13 cellular contexts compared by ENCODE assay signal in genomic region chr5:149135536-149136201, GRCh38. TPM values are rescaled to one million over a fixed set of nuclear protein-coding genes. Genes with fewer than 3 reads are reported as not detected.
DNase-seq lines count a peak whose midpoint lies in the region; ATAC-seq and TF ChIP-seq lines count a peak whose summit lies in the region.
"Had no signal": no experiment of that assay in that cellular context is flagged by ENCODE, and none has a peak within 500 bp of the region (broad histone marks: within the 10 kb centered on the region; RNA-seq: fewer than 3 reads in every experiment).

No MANE protein-coding gene starts in this region.

- H3K79me2 ChIP-seq in SK-N-SH (ENCODE audit: insufficient read depth), result no peaks in the 10 kb centered on the region

- no peak overlapping the region for H3K4me3 ChIP-seq in SK-N-SH (ENCODE audit: low read depth in 2 of 2, low read length in 1 of 2)
- H3K4me3 ChIP-seq: dorsolateral prefrontal cortex had no signal

- H3K9me2 ChIP-seq in SK-N-SH, result no peaks in the 10 kb centered on the region

- TF ChIP-seq EP300 in SK-N-SH (IDR thresholded peaks at IDR 0.05; ENCODE audit: borderline replicate concordance in 1 of 2, low read depth in 1 of 2, low read length in 1 of 2), result no peak

- H2AFZ ChIP-seq in SK-N-SH (ENCODE audit: low read depth), result no peak overlapping the region

- no peak for ATAC-seq in GM19351 (IDR thresholded peaks at IDR 0.05; ENCODE audit: unreplicated experiment)

- peaks cover 18% of the 10 kb centered on the region for H3F3A ChIP-seq in SK-N-SH (replicated peaks; ENCODE audit: insufficient read depth)

- WGBS in SK-N-SH (ENCODE audit: low lambda C conversion rate), result 63% methylated on average over 1 of the region's 1 CpG

- peak overlapping the region; percentile 92 for H3K27ac Mint-ChIP-seq in neural crest cell (ENCODE audit: unreplicated experiment)
- H3K27ac Mint-ChIP-seq: activated naive CD4-positive, alpha-beta T cell treated with anti-CD3 and anti-CD28 coated beads, Interleukin-2, amount 10 ng/mL, durations not matched to agents 7 days and 5 days; CD8-positive, alpha-beta memory T cell had no signal

- CTCF ChIA-PET in SK-N-SH (lab: Yijun Ruan, JAX), result interaction anchor here (1.0 to 1.6 kb wide), 5 partner anchors 101 to 405 kb away, joined by 3 to 5 read pairs (median 4); no protein-coding TSS in a partner anchor

- no peak overlapping the region for H3K4me3 Mint-ChIP-seq in neural crest cell
- H3K4me3 Mint-ChIP-seq: activated naive CD4-positive, alpha-beta T cell treated with anti-CD3 and anti-CD28 coated beads, Interleukin-2, amount 10 ng/mL, durations not matched to agents 7 days and 5 days; CD8-positive, alpha-beta memory T cell had no signal

- H3K4me1 ChIP-seq in SK-N-SH (ENCODE audit: control insufficient read depth in 1 of 2, insufficient read depth in 2 of 2, low read depth in 1 of 2, low read length in 1 of 2), result peaks cover 0 to 16% of the 10 kb centered on the region in 2 experiments; a peak in 2 of 4 replicates

- H3K36me3 ChIP-seq in SK-N-SH (replicated peaks in 1 of 2; ENCODE audit: control insufficient read depth in 1 of 2, insufficient read depth in 2 of 2, low read length in 1 of 2), result no peaks in the 10 kb centered on the region

- H3K27ac ChIP-seq in SK-N-SH (ENCODE audit: low read depth in 2 of 2, low read length in 1 of 2), result peak overlapping the region in 1 of 2 experiments; percentile 90; a peak in 2 of 4 replicates
- H3K27ac ChIP-seq: dorsolateral prefrontal cortex had no signal

- POLR2A ChIA-PET in SK-N-SH (lab: Yijun Ruan, JAX), result no interaction called here

- no peaks in the 10 kb centered on the region for H3K36me3 Mint-ChIP-seq in neural crest cell (ENCODE audit: low read depth)
- H3K36me3 Mint-ChIP-seq: activated naive CD4-positive, alpha-beta T cell treated with anti-CD3 and anti-CD28 coated beads, Interleukin-2, amount 10 ng/mL, durations not matched to agents 7 days and 5 days; CD8-positive, alpha-beta memory T cell had no signal

- peaks cover 18% of the 10 kb centered on the region for H3K4me1 Mint-ChIP-seq in neural crest cell
- H3K4me1 Mint-ChIP-seq: activated naive CD4-positive, alpha-beta T cell treated with anti-CD3 and anti-CD28 coated beads, Interleukin-2, amount 10 ng/mL, durations not matched to agents 7 days and 5 days; CD8-positive, alpha-beta memory T cell had no signal

- H3K27me3 ChIP-seq in SK-N-SH (ENCODE audit: insufficient read depth), result no peaks in the 10 kb centered on the region
- H3K27me3 ChIP-seq: dorsolateral prefrontal cortex had no signal

- no peaks in the 10 kb centered on the region for H3K9me3 ChIP-seq in SK-N-SH

- peaks cover 3% of the 10 kb centered on the region for H3K27me3 Mint-ChIP-seq in neural crest cell (ENCODE audit: low read depth)

- no peak for TF ChIP-seq CTCF in SK-N-SH (IDR thresholded peaks at IDR 0.05)
- TF ChIP-seq CTCF in neural crest cell (conservative IDR thresholded peaks at IDR 0.05), result no peak

- H4K20me1 ChIP-seq in SK-N-SH (ENCODE audit: insufficient read depth), result no peaks in the 10 kb centered on the region

- H3K4me2 ChIP-seq in SK-N-SH, result no peak overlapping the region

- H3K9ac ChIP-seq in SK-N-SH, result peak overlapping the region; percentile 14; the same call in 1 of the 2 replicates

- peak; percentile 40 for DNase-seq in COLO829 (ENCODE audit: low spot score)
- no peak for DNase-seq in SK-N-SH
- DNase-seq in fibroblast of the conjunctiva (ENCODE audit: low read depth), result peak; percentile 84
- DNase-seq in neural crest cell (ENCODE audit: low read depth, low spot score), result no peak
- DNase-seq in NCI-H526 (lab: John Stamatoyannopoulos, UW), result no peak
- DNase-seq in SKM-1 treated with dmso at 0.1 percent for 144 hours (lab: John Stamatoyannopoulos, UW; ENCODE audit: unreplicated experiment), result no peak
- DNase-seq in DMS79 (lab: John Stamatoyannopoulos, UW), result no peak
- DNase-seq: activated naive CD4-positive, alpha-beta T cell treated with anti-CD3 and anti-CD28 coated beads, Interleukin-2, amount 10 ng/mL, durations not matched to agents 7 days and 5 days; CD8-positive, alpha-beta memory T cell; dorsolateral prefrontal cortex; MM.1S; stimulated activated CD4-positive, alpha-beta T cell treated with anti-CD3 and anti-CD28 coated beads, Interleukin-4, amount 100 ng/mL, for 24 hours had no signal

- peaks cover 4% of the 10 kb centered on the region for H3K9me3 Mint-ChIP-seq in neural crest cell
- H3K9me3 Mint-ChIP-seq: activated naive CD4-positive, alpha-beta T cell treated with anti-CD3 and anti-CD28 coated beads, Interleukin-2, amount 10 ng/mL, durations not matched to agents 7 days and 5 days; CD8-positive, alpha-beta memory T cell had no signal

- TF ChIP-seq RAD21 in SK-N-SH (IDR thresholded peaks at IDR 0.05; ENCODE audit: low read length), result no peak

TF ChIP-seq in SK-N-SH, 30 proteins besides CTCF, POLR2A, EP300 and RAD21:
- TF ChIP-seq MEF2A (IDR thresholded peaks at IDR 0.05; ENCODE audit: borderline replicate concordance, low read depth), result 0 out of 2 replicates have a peak, but pooled peaks have one; percentile 16
- TF ChIP-seq USF2 (IDR thresholded peaks at IDR 0.05; ENCODE audit: borderline replicate concordance, low read depth, low read length), result no peak
- TF ChIP-seq TCF12 (IDR thresholded peaks at IDR 0.05), result 0 out of 2 replicates have a peak, but pooled peaks have one; percentile 15

RNA-seq across cellular contexts. Expression of gene ABLIM3, which starts 5.6 kb away (rescaled TPM):
- polyA plus RNA-seq in SK-N-SH (2012; rRNA removed), result 5.2 and 5.9 TPM in 2 replicates
- polyA plus RNA-seq in SK-N-SH (2012; cell fraction: cytosol; rRNA removed), result 3.8 and 4.6 TPM in 2 replicates
- 13.9 and 14.0 TPM in 2 replicates for polyA plus RNA-seq in SK-N-SH (2012; cell fraction: nucleus; rRNA removed)
- 2.4 and 3.0 TPM in 2 replicates for total RNA-seq in neural crest cell
- polyA plus RNA-seq: CD8-positive, alpha-beta memory T cell had no signal

Comparison
In these comparisons a context has a peak if more than half of its experiments do, and no peak if none do; other contexts are left out.
1. DNase-seq: peak in COLO829 (single experiment) and fibroblast of the conjunctiva (single experiment); none in SK-N-SH (single experiment), neural crest cell (single experiment), NCI-H526 (0 of 2), SKM-1 treated with dmso at 0.1 percent for 144 hours (single experiment) and DMS79 (single experiment).